In genomic region chr5:62082370-62082778, GRCh38 we compare ENCODE assay signal across 15 cellular contexts.
A peak's percentile ranks its signal among the peaks of the same experiment; 100 is the strongest.
DNase-seq lines count a peak whose midpoint lies in the region; ATAC-seq and TF ChIP-seq lines count a peak whose summit lies in the region.
"Had no signal": no experiment of that assay in that cellular context is flagged by ENCODE, and none has a peak within 500 bp of the region (broad histone marks: within the 10 kb centered on the region; RNA-seq: fewer than 3 reads in every experiment).

No MANE protein-coding gene starts in this region.

- no peak overlapping the region for H2BK15ac ChIP-seq in mesendoderm (replicated peaks; ENCODE audit: low read depth)

- peak overlapping the region; percentile 15 for H3K4me3 ChIP-seq in adipocyte (ENCODE audit: low read length)
- H3K4me3 ChIP-seq in mesendoderm (ENCODE audit: low read length) = no peak overlapping the region
- H3K4me3 ChIP-seq: heart right ventricle, uterus had no signal

- WGBS in mesendoderm (ENCODE audit: extremely low coverage, insufficient coverage, low lambda C conversion rate) = no CpG with 5 or more reads among the region's 5 CpGs

- H2BK5ac ChIP-seq in mesendoderm (ENCODE audit: low read length) = no peak overlapping the region

- H3K27me3 ChIP-seq in adipocyte (replicated peaks; ENCODE audit: control insufficient read depth, insufficient read depth, low read length) (peaks cover 47% of the 10 kb centered on the region), mesendoderm (ENCODE audit: insufficient read depth, low read length, poor library complexity) (no peaks in the 10 kb centered on the region)
- H3K27me3 ChIP-seq: heart right ventricle, uterus had no signal

- no peak overlapping the region for H4K8ac ChIP-seq in mesendoderm (ENCODE audit: low read depth, low read length)

- H3K4me1 ChIP-seq in adipocyte (ENCODE audit: control insufficient read depth, insufficient read depth, low read length) (peaks cover 19% of the 10 kb centered on the region), mesendoderm (ENCODE audit: control insufficient read depth, low read depth, low read length) (no peaks in the 10 kb centered on the region)
- H3K4me1 ChIP-seq: heart right ventricle, uterus had no signal

- H3K18ac ChIP-seq in mesendoderm (ENCODE audit: low read length) = no peak overlapping the region

- H3K9me3 ChIP-seq in adipocyte (ENCODE audit: control insufficient read depth, low read length) = no peaks in the 10 kb centered on the region
- H3K9me3 ChIP-seq: heart right ventricle, uterus had no signal

- H3K79me1 ChIP-seq in mesendoderm (ENCODE audit: low read length) = no peaks in the 10 kb centered on the region

- no peak overlapping the region for H2BK120ac ChIP-seq in mesendoderm (ENCODE audit: low read depth, low read length)

- no peak for ATAC-seq in omental fat pad (ENCODE audit: low FRiP score)
- ATAC-seq: heart right ventricle had no signal

- no peak overlapping the region for H3K4ac ChIP-seq in mesendoderm (ENCODE audit: low read depth, low read length)

- H3K4me2 ChIP-seq in mesendoderm (ENCODE audit: low read length) = no peak overlapping the region

- no peak overlapping the region for H2AK5ac ChIP-seq in mesendoderm (ENCODE audit: low read length)

- H3K23ac ChIP-seq in mesendoderm (ENCODE audit: low read length) = no peak overlapping the region

- TF ChIP-seq CTCF in omental fat pad (IDR thresholded peaks at IDR 0.05) = no peak

- DNase-seq in AG08396 (ENCODE audit: low spot score) = peak; percentile 17
- DNase-seq in HT1080 (ENCODE audit: low read depth) = peak; percentile 77
- peak; percentile 64 for DNase-seq in adipocyte (ENCODE audit: low read depth)
- peak; percentile 9 for DNase-seq in hepatic stellate cell (ENCODE audit: low spot score)
- no peak for DNase-seq in omental fat pad (ENCODE audit: low spot score)
- no peak for DNase-seq in mesendoderm
- no peak for DNase-seq in DMS53 treated with DMSO at 0.1 percent for 48 hours (lab: John Stamatoyannopoulos, UW; ENCODE audit: unreplicated experiment)
- DNase-seq in NCI-H1092 (lab: John Stamatoyannopoulos, UW) = no peak
- DNase-seq: activated CD8-positive, alpha-beta memory T cell treated with anti-CD3 and anti-CD28 coated beads, Interleukin-2, amount 50 U/mL, for 4 hours; activated naive CD8-positive, alpha-beta T cell treated with anti-CD3 and anti-CD28 coated beads, Interleukin-2, amount 10 ng/mL, durations not matched to agents 7 days and 5 days; AML-193; heart right ventricle; NCI-H1105; NCI-H510A treated with DMSO at 0.1 percent for 48 hours; uterus had no signal

- H3K9ac ChIP-seq in adipocyte (ENCODE audit: low read length) = no peak overlapping the region
- H3K9ac ChIP-seq in mesendoderm (ENCODE audit: low read length) = no peak overlapping the region

- H3K79me2 ChIP-seq in mesendoderm (ENCODE audit: control insufficient read depth, insufficient read depth, low read length) = no peaks in the 10 kb centered on the region

- H3K27ac ChIP-seq in mesendoderm (ENCODE audit: low read depth, low read length) = no peak overlapping the region
- H3K27ac ChIP-seq: heart right ventricle, uterus had no signal

- H3K56ac ChIP-seq in mesendoderm (ENCODE audit: low read length) = no peak overlapping the region

- H3K36me3 ChIP-seq in adipocyte (ENCODE audit: control insufficient read depth, insufficient read depth, low read length, severe bottlenecking) (no peaks in the 10 kb centered on the region), mesendoderm (ENCODE audit: control insufficient read depth, insufficient read depth, low read length) (no peaks in the 10 kb centered on the region)
- H3K36me3 ChIP-seq: heart right ventricle, uterus had no signal

- no peak overlapping the region for H4K5ac ChIP-seq in mesendoderm (ENCODE audit: low read length)

Comparison
In these comparisons a context has a peak if more than half of its experiments do, and no peak if none do; other contexts are left out.
1. DNase-seq: peak in AG08396 (single experiment), HT1080 (single experiment), adipocyte (single experiment) and hepatic stellate cell (single experiment); none in omental fat pad (single experiment), mesendoderm (single experiment), DMS53 treated with DMSO at 0.1 percent for 48 hours (single experiment) and NCI-H1092 (single experiment).